1 cellular context compared by ENCODE assay signal in the genomic region with DNA sequence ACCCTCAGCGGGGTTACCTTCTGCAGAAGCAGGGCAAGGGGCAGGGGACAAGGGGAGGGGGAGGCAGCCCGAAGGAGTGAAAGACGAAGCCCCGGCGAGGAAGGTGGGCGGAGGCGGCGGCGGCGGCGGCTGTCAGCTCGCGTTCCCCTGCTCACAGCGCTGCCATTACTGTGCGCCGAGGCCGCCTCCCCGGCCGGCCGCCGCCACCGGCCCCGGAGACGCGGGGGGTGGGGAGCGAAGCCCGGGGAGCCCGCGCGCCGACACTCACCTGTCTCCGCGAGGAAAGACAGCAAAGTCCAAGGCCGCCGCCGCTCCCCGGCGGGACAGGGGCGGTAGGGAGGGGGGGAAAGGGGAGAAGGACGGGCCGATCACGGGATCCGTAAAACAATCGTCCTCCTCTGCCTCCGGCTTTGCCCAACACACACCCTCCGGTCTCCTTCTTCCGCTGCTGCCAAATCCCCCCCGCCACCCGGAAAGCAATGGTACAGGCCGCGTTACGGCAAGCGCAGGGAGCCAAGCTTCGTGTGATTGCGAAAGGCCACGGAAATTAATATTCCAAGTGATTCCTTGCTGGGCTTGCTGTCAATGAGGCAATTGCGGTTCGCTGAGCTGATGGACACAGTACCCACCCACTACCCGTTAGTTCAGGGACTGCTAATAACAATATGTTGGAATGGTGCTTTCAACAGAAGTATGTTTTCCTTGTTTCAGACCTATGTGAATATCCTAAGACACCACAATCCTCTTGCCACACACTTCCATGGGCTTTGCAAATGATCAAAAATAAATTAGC.
A peak's percentile ranks its signal among the peaks of the same experiment; 100 is the strongest.
TF ChIP-seq lines count a peak whose summit lies in the region.

A gene (minus strand): TSS at position 180 of the 793 bp plus-strand sequence. CDS start 19,024 bp downstream, outside the sequence.

TF ChIP-seq in HepG2, 621 proteins besides CTCF, POLR2A, EP300 and RAD21 (continued from another document and continues in another):
- TF ChIP-seq, protein P1, sequence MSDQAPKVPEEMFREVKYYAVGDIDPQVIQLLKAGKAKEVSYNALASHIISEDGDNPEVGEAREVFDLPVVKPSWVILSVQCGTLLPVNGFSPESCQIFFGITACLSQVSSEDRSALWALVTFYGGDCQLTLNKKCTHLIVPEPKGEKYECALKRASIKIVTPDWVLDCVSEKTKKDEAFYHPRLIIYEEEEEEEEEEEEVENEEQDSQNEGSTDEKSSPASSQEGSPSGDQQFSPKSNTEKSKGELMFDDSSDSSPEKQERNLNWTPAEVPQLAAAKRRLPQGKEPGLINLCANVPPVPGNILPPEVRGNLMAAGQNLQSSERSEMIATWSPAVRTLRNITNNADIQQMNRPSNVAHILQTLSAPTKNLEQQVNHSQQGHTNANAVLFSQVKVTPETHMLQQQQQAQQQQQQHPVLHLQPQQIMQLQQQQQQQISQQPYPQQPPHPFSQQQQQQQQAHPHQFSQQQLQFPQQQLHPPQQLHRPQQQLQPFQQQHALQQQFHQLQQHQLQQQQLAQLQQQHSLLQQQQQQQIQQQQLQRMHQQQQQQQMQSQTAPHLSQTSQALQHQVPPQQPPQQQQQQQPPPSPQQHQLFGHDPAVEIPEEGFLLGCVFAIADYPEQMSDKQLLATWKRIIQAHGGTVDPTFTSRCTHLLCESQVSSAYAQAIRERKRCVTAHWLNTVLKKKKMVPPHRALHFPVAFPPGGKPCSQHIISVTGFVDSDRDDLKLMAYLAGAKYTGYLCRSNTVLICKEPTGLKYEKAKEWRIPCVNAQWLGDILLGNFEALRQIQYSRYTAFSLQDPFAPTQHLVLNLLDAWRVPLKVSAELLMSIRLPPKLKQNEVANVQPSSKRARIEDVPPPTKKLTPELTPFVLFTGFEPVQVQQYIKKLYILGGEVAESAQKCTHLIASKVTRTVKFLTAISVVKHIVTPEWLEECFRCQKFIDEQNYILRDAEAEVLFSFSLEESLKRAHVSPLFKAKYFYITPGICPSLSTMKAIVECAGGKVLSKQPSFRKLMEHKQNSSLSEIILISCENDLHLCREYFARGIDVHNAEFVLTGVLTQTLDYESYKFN (CRISPR knock-in tag; conservative IDR thresholded peaks at IDR 0.05): peak; percentile 52
- TF ChIP-seq, protein P2, sequence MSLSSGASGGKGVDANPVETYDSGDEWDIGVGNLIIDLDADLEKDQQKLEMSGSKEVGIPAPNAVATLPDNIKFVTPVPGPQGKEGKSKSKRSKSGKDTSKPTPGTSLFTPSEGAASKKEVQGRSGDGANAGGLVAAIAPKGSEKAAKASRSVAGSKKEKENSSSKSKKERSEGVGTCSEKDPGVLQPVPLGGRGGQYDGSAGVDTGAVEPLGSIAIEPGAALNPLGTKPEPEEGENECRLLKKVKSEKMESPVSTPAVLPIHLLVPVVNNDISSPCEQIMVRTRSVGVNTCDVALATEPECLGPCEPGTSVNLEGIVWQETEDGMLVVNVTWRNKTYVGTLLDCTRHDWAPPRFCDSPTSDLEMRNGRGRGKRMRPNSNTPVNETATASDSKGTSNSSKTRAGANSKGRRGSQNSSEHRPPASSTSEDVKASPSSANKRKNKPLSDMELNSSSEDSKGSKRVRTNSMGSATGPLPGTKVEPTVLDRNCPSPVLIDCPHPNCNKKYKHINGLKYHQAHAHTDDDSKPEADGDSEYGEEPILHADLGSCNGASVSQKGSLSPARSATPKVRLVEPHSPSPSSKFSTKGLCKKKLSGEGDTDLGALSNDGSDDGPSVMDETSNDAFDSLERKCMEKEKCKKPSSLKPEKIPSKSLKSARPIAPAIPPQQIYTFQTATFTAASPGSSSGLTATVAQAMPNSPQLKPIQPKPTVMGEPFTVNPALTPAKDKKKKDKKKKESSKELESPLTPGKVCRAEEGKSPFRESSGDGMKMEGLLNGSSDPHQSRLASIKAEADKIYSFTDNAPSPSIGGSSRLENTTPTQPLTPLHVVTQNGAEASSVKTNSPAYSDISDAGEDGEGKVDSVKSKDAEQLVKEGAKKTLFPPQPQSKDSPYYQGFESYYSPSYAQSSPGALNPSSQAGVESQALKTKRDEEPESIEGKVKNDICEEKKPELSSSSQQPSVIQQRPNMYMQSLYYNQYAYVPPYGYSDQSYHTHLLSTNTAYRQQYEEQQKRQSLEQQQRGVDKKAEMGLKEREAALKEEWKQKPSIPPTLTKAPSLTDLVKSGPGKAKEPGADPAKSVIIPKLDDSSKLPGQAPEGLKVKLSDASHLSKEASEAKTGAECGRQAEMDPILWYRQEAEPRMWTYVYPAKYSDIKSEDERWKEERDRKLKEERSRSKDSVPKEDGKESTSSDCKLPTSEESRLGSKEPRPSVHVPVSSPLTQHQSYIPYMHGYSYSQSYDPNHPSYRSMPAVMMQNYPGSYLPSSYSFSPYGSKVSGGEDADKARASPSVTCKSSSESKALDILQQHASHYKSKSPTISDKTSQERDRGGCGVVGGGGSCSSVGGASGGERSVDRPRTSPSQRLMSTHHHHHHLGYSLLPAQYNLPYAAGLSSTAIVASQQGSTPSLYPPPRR (CRISPR knock-in tag; IDR thresholded peaks at IDR 0.05; ENCODE audit: borderline replicate concordance): no peak
- TF ChIP-seq FOXK2 (IDR thresholded peaks at IDR 0.05) (peak; percentile 93), TBL1XR1 (IDR thresholded peaks at IDR 0.05; ENCODE audit: borderline replicate concordance, low read length, partially characterized antibody) (no peak), ZNF317 (CRISPR knock-in tag; IDR thresholded peaks at IDR 0.05) (no peak; the same call in 1 of the 2 replicates), KDM3A (CRISPR knock-in tag; IDR thresholded peaks at IDR 0.05; ENCODE audit: low read depth) (peak; percentile 71; the same call in 1 of the 2 replicates), PHF5A (CRISPR knock-in tag; IDR thresholded peaks at IDR 0.05; ENCODE audit: low read depth, unreplicated experiment) (no peak), KDM6A (CRISPR knock-in tag; IDR thresholded peaks at IDR 0.05; ENCODE audit: low read depth) (no peak), HOXA3 (CRISPR knock-in tag; IDR thresholded peaks at IDR 0.05) (peak; percentile 83), ZFAT (CRISPR knock-in tag; conservative IDR thresholded peaks at IDR 0.05) (no peak), ZNF451 (CRISPR knock-in tag; IDR thresholded peaks at IDR 0.05) (no peak), ZNF292 (CRISPR knock-in tag; IDR thresholded peaks at IDR 0.05; ENCODE audit: borderline replicate concordance, low read depth) (0 out of 2 replicates have a peak, but pooled peaks have one; percentile 48), ZNF343 (CRISPR knock-in tag; IDR thresholded peaks at IDR 0.05) (no peak), ZNF230 (CRISPR knock-in tag; IDR thresholded peaks at IDR 0.05) (peak; percentile 20; the same call in 1 of the 2 replicates), ZNF121 (CRISPR knock-in tag; IDR thresholded peaks at IDR 0.05) (no peak), ZNF556 (CRISPR knock-in tag; IDR thresholded peaks at IDR 0.05; ENCODE audit: borderline replicate concordance) (peak; percentile 62; the same call in 1 of the 2 replicates), ZNF652 (CRISPR knock-in tag; IDR thresholded peaks at IDR 0.05; ENCODE audit: borderline replicate concordance, low read depth) (no peak), TEAD2 (CRISPR knock-in tag; IDR thresholded peaks at IDR 0.05) (no peak), ZNF709 (CRISPR knock-in tag; IDR thresholded peaks at IDR 0.05) (no peak), ARID2 (CRISPR knock-in tag; IDR thresholded peaks at IDR 0.05; ENCODE audit: borderline replicate concordance) (no peak), ZNF746 (CRISPR knock-in tag; IDR thresholded peaks at IDR 0.05) (0 out of 2 replicates have a peak, but pooled peaks have one; percentile 30), HNRNPK (IDR thresholded peaks at IDR 0.05; ENCODE audit: low read depth, low read length, poor library complexity, severe bottlenecking) (peak; percentile 96), NFATC3 (CRISPR knock-in tag; IDR thresholded peaks at IDR 0.05) (no peak), ATAD3A (CRISPR knock-in tag; IDR thresholded peaks at IDR 0.05) (no peak)
- TF ChIP-seq, protein P3, sequence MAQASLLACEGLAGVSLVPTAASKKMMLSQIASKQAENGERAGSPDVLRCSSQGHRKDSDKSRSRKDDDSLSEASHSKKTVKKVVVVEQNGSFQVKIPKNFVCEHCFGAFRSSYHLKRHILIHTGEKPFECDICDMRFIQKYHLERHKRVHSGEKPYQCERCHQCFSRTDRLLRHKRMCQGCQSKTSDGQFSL (CRISPR knock-in tag; IDR thresholded peaks at IDR 0.05): peak; percentile 79
- TF ChIP-seq, protein P4, sequence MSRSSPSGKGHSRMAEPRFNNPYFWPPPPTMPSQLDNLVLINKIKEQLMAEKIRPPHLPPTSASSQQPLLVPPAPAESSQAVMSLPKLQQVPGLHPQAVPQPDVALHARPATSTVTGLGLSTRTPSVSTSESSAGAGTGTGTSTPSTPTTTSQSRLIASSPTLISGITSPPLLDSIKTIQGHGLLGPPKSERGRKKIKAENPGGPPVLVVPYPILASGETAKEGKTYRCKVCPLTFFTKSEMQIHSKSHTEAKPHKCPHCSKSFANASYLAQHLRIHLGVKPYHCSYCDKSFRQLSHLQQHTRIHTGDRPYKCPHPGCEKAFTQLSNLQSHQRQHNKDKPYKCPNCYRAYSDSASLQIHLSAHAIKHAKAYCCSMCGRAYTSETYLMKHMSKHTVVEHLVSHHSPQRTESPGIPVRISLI (CRISPR knock-in tag; IDR thresholded peaks at IDR 0.05; ENCODE audit: borderline replicate concordance): no peak
- TF ChIP-seq, protein P5, sequence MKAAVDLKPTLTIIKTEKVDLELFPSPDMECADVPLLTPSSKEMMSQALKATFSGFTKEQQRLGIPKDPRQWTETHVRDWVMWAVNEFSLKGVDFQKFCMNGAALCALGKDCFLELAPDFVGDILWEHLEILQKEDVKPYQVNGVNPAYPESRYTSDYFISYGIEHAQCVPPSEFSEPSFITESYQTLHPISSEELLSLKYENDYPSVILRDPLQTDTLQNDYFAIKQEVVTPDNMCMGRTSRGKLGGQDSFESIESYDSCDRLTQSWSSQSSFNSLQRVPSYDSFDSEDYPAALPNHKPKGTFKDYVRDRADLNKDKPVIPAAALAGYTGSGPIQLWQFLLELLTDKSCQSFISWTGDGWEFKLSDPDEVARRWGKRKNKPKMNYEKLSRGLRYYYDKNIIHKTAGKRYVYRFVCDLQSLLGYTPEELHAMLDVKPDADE (CRISPR knock-in tag; IDR thresholded peaks at IDR 0.05): 0 out of 2 replicates have a peak, but pooled peaks have one; percentile 36
- TF ChIP-seq, protein P6, sequence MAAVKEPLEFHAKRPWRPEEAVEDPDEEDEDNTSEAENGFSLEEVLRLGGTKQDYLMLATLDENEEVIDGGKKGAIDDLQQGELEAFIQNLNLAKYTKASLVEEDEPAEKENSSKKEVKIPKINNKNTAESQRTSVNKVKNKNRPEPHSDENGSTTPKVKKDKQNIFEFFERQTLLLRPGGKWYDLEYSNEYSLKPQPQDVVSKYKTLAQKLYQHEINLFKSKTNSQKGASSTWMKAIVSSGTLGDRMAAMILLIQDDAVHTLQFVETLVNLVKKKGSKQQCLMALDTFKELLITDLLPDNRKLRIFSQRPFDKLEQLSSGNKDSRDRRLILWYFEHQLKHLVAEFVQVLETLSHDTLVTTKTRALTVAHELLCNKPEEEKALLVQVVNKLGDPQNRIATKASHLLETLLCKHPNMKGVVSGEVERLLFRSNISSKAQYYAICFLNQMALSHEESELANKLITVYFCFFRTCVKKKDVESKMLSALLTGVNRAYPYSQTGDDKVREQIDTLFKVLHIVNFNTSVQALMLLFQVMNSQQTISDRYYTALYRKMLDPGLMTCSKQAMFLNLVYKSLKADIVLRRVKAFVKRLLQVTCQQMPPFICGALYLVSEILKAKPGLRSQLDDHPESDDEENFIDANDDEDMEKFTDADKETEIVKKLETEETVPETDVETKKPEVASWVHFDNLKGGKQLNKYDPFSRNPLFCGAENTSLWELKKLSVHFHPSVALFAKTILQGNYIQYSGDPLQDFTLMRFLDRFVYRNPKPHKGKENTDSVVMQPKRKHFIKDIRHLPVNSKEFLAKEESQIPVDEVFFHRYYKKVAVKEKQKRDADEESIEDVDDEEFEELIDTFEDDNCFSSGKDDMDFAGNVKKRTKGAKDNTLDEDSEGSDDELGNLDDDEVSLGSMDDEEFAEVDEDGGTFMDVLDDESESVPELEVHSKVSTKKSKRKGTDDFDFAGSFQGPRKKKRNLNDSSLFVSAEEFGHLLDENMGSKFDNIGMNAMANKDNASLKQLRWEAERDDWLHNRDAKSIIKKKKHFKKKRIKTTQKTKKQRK (IDR thresholded peaks at IDR 0.05; ENCODE audit: low read length): no peak
- TF ChIP-seq, protein P7, sequence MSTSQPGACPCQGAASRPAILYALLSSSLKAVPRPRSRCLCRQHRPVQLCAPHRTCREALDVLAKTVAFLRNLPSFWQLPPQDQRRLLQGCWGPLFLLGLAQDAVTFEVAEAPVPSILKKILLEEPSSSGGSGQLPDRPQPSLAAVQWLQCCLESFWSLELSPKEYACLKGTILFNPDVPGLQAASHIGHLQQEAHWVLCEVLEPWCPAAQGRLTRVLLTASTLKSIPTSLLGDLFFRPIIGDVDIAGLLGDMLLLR (CRISPR knock-in tag; IDR thresholded peaks at IDR 0.05): no peak
- TF ChIP-seq, protein P8, sequence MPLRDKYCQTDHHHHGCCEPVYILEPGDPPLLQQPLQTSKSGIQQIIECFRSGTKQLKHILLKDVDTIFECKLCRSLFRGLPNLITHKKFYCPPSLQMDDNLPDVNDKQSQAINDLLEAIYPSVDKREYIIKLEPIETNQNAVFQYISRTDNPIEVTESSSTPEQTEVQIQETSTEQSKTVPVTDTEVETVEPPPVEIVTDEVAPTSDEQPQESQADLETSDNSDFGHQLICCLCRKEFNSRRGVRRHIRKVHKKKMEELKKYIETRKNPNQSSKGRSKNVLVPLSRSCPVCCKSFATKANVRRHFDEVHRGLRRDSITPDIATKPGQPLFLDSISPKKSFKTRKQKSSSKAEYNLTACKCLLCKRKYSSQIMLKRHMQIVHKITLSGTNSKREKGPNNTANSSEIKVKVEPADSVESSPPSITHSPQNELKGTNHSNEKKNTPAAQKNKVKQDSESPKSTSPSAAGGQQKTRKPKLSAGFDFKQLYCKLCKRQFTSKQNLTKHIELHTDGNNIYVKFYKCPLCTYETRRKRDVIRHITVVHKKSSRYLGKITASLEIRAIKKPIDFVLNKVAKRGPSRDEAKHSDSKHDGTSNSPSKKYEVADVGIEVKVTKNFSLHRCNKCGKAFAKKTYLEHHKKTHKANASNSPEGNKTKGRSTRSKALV (CRISPR knock-in tag; IDR thresholded peaks at IDR 0.05): no peak
- TF ChIP-seq, protein P9, sequence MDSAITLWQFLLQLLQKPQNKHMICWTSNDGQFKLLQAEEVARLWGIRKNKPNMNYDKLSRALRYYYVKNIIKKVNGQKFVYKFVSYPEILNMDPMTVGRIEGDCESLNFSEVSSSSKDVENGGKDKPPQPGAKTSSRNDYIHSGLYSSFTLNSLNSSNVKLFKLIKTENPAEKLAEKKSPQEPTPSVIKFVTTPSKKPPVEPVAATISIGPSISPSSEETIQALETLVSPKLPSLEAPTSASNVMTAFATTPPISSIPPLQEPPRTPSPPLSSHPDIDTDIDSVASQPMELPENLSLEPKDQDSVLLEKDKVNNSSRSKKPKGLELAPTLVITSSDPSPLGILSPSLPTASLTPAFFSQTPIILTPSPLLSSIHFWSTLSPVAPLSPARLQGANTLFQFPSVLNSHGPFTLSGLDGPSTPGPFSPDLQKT (CRISPR knock-in tag; IDR thresholded peaks at IDR 0.05; ENCODE audit: borderline replicate concordance): no peak
- TF ChIP-seq, protein P10, sequence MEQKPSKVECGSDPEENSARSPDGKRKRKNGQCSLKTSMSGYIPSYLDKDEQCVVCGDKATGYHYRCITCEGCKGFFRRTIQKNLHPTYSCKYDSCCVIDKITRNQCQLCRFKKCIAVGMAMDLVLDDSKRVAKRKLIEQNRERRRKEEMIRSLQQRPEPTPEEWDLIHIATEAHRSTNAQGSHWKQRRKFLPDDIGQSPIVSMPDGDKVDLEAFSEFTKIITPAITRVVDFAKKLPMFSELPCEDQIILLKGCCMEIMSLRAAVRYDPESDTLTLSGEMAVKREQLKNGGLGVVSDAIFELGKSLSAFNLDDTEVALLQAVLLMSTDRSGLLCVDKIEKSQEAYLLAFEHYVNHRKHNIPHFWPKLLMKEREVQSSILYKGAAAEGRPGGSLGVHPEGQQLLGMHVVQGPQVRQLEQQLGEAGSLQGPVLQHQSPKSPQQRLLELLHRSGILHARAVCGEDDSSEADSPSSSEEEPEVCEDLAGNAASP (CRISPR knock-in tag; IDR thresholded peaks at IDR 0.05; ENCODE audit: borderline replicate concordance): 0 out of 2 replicates have a peak, but pooled peaks have one; percentile 25
